In the genomic region with DNA sequence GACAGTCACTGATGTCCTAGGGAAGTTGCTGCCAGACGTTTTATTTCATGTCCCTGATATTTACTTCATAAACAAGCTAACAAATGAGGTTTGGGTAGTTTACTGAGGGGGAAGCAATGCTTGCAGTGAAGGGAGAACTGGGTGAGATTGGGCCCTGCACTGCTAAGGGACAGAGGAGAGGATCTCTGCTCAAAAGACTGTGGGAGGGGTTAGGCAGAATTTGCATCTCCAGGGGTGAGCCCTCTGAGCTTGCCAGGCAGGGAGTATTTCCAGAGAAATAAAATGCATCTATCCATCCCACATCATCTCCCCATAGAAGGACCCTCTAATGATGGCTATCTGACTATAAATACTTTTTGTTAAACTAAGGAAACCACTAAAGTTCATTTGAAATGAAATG, we compare ENCODE assay signal across 28 cellular contexts.
"Had no signal": no experiment of that assay in that cellular context is flagged by ENCODE, and none has a peak within 500 bp of the region (broad histone marks: within the 10 kb centered on the region; RNA-seq: fewer than 3 reads in every experiment).

No MANE protein-coding gene starts in this region.

- H3K27ac ChIP-seq: gastrocnemius medialis, neutrophil, prostate gland, sigmoid colon, upper lobe of left lung, vagina had no signal

- FAIRE-seq: kidney, small intestine had no signal

- H3K27me3 ChIP-seq: gastrocnemius medialis, neutrophil, sigmoid colon, upper lobe of left lung, vagina had no signal

- H3K27ac Mint-ChIP-seq: activated naive CD4-positive, alpha-beta T cell treated with anti-CD3 and anti-CD28 coated beads, Interleukin-2, amount 10 ng/mL, durations not matched to agents 7 days and 5 days; activated T-helper 1 cell treated with anti-CD3 and anti-CD28 coated beads, Interleukin-12 subunit alpha, Interleukin-12 subunit beta, Interleukin-2, Interleukin-4 antibody, amounts not matched to agents 30 ng/mL and 10 ng/mL and 1 ng/mL, durations not matched to agents 14 hours and 24 hours and 36 hours; effector memory CD8-positive, alpha-beta T cell; nephron progenitor cell had no signal

- H3K9me3 ChIP-seq: gastrocnemius medialis, neutrophil, prostate gland, sigmoid colon, upper lobe of left lung, vagina had no signal

- H3K36me3 ChIP-seq: neutrophil, vagina had no signal

- H3K4me1 ChIP-seq: gastrocnemius medialis, prostate gland, sigmoid colon, upper lobe of left lung, vagina had no signal

- H3K27me3 Mint-ChIP-seq: effector memory CD8-positive, alpha-beta T cell; naive B cell had no signal

- H3K4me1 Mint-ChIP-seq: activated naive CD4-positive, alpha-beta T cell treated with anti-CD3 and anti-CD28 coated beads, Interleukin-2, amount 10 ng/mL, durations not matched to agents 7 days and 5 days had no signal

- H3K4me3 Mint-ChIP-seq: activated naive CD4-positive, alpha-beta T cell treated with anti-CD3 and anti-CD28 coated beads, Interleukin-2, amount 10 ng/mL, durations not matched to agents 7 days and 5 days; activated T-helper 1 cell treated with anti-CD3 and anti-CD28 coated beads, Interleukin-12 subunit alpha, Interleukin-12 subunit beta, Interleukin-2, Interleukin-4 antibody, amounts not matched to agents 30 ng/mL and 10 ng/mL and 1 ng/mL, durations not matched to agents 14 hours and 24 hours and 36 hours; effector memory CD8-positive, alpha-beta T cell; immature natural killer cell; naive B cell; nephron progenitor cell had no signal

- H3K9me3 Mint-ChIP-seq: activated naive CD4-positive, alpha-beta T cell treated with anti-CD3 and anti-CD28 coated beads, Interleukin-2, amount 10 ng/mL, durations not matched to agents 7 days and 5 days; activated T-helper 1 cell treated with anti-CD3 and anti-CD28 coated beads, Interleukin-12 subunit alpha, Interleukin-12 subunit beta, Interleukin-2, Interleukin-4 antibody, amounts not matched to agents 30 ng/mL and 10 ng/mL and 1 ng/mL, durations not matched to agents 14 hours and 24 hours and 36 hours; effector memory CD8-positive, alpha-beta T cell; immature natural killer cell; naive B cell; nephron progenitor cell had no signal

- ATAC-seq: effector memory CD8-positive, alpha-beta T cell; gastrocnemius medialis; left colon had no signal

- DNase-seq: activated CD4-positive, alpha-beta T cell treated with anti-CD3 and anti-CD28 coated beads for 4 hours; activated CD4-positive, alpha-beta T cell treated with anti-CD3 and anti-CD28 coated beads, Interleukin-2, amount 50 U/mL, for 4 hours; activated CD8-positive, alpha-beta memory T cell treated with anti-CD3 and anti-CD28 coated beads for 24 hours; activated gamma-delta T cell; activated naive CD4-positive, alpha-beta T cell treated with anti-CD3 and anti-CD28 coated beads, Interleukin-2, amount 10 ng/mL, durations not matched to agents 7 days and 5 days; amygdala; caudate nucleus; cortex of kidney; effector memory CD8-positive, alpha-beta T cell; erythroblast; gastrocnemius medialis; glutamatergic neuron; immature natural killer cell; kidney; left colon; mammary epithelial cell; naive B cell; nephron progenitor cell; retina; sigmoid colon; small intestine; stimulated activated naive CD4-positive, alpha-beta T cell treated with Interleukin-2 at 50 U/mL for 16 hours; T-helper 1 cell; upper lobe of left lung had no signal

- H3K4me3 ChIP-seq: gastrocnemius medialis, prostate gland, sigmoid colon, upper lobe of left lung, vagina had no signal
